Comparison of ENCODE assay signal across 20 cellular contexts in the genomic region with DNA sequence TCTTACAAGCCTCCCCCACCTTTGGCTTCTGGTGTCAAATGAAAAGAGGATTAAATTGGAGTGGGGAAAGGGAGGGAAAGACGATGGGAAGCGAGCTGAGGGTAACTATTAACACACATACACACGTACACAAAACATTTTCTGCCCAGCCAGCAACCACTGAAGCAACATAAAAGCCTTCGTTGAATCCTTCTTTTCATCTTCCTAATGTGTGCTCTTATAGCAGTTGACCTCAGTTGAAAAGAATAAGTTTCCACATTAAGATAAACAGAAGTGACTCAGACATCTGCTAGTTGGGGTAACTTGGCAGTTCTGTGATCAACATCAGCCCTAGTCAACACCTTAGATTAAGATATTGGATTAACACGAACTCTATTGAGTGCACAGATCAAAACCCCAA.
A peak's percentile ranks its signal among the peaks of the same experiment; 100 is the strongest.
DNase-seq lines count a peak whose midpoint lies in the region; ATAC-seq and TF ChIP-seq lines count a peak whose summit lies in the region.
"Had no signal": no experiment of that assay in that cellular context is flagged by ENCODE, and none has a peak within 500 bp of the region (broad histone marks: within the 10 kb centered on the region; RNA-seq: fewer than 3 reads in every experiment).

No MANE protein-coding gene starts in this region.

- no peaks in the 10 kb centered on the region for H3K36me3 ChIP-seq in effector memory CD4-positive, alpha-beta T cell (ENCODE audit: control insufficient read depth, insufficient read depth, low read length)
- H3K36me3 ChIP-seq: HAP-1 had no signal

- no peaks in the 10 kb centered on the region for H3K4me1 ChIP-seq in effector memory CD4-positive, alpha-beta T cell (ENCODE audit: control insufficient read depth, insufficient read depth, low read length, poor library complexity, severe bottlenecking)

- no peak overlapping the region for H3K27ac ChIP-seq in effector memory CD4-positive, alpha-beta T cell (ENCODE audit: insufficient read depth, low read length, poor library complexity, severe bottlenecking)

- ATAC-seq in GM18868 (IDR thresholded peaks at IDR 0.05; ENCODE audit: unreplicated experiment): no peak
- ATAC-seq: effector memory CD8-positive, alpha-beta T cell; right cardiac atrium had no signal

- DNase-seq in AG08396 (ENCODE audit: low spot score) (peak; percentile 20), HT1080 (ENCODE audit: low read depth) (peak; percentile 63), astrocyte of the hippocampus (ENCODE audit: low read depth, low spot score) (peak; percentile 70), glomerular visceral epithelial cell (ENCODE audit: extremely low spot score) (peak; percentile 33), GM20000 (ENCODE audit: low spot score) (no peak), SKM-1 treated with dmso at 0.1 percent for 144 hours (lab: John Stamatoyannopoulos, UW; ENCODE audit: unreplicated experiment) (no peak)
- DNase-seq in effector memory CD4-positive, alpha-beta T cell: no peak
- DNase-seq: activated CD4-positive, alpha-beta T cell treated with anti-CD3 and anti-CD28 coated beads for 4 hours; activated naive CD4-positive, alpha-beta T cell treated with anti-CD3 and anti-CD28 coated beads, Interleukin-2, amount 10 ng/mL, durations not matched to agents 7 days and 5 days; AML-193; caudate nucleus; effector memory CD8-positive, alpha-beta T cell; KG1; NCI-H1694; NCI-H526; right cardiac atrium; stimulated activated CD4-positive, alpha-beta T cell treated with anti-CD3 and anti-CD28 coated beads, Interleukin-4, amount 100 ng/mL, for 1 hour; T-helper 2 cell had no signal

- TF ChIP-seq CTCF in GM20000 (IDR thresholded peaks at IDR 0.05; ENCODE audit: extremely low read depth, missing control alignments): no peak

- no peak overlapping the region for H3K4me3 ChIP-seq in effector memory CD4-positive, alpha-beta T cell (ENCODE audit: insufficient read depth, low read depth, low read length, poor library complexity, severe bottlenecking)
- H3K4me3 ChIP-seq: HAP-1 had no signal

- H3K27me3 ChIP-seq in effector memory CD4-positive, alpha-beta T cell (replicated peaks; ENCODE audit: control insufficient read depth, insufficient read depth, low read length, poor library complexity, severe bottlenecking): no peaks in the 10 kb centered on the region

- no peaks in the 10 kb centered on the region for H3K9me3 ChIP-seq in effector memory CD4-positive, alpha-beta T cell (ENCODE audit: control insufficient read depth, low read length)
- H3K9me3 ChIP-seq: HAP-1 had no signal

Comparison
In these comparisons a context has a peak if more than half of its experiments do, and no peak if none do; other contexts are left out.
1. DNase-seq: peak in AG08396 (single experiment), HT1080 (single experiment), astrocyte of the hippocampus (single experiment) and glomerular visceral epithelial cell (single experiment); none in GM20000 (single experiment), SKM-1 treated with dmso at 0.1 percent for 144 hours (single experiment) and effector memory CD4-positive, alpha-beta T cell (0 of 3).